ENCODE assay signal across 1 cellular context in genomic region chr5:96048763-96049162, GRCh38.
A peak's percentile ranks its signal among the peaks of the same experiment; 100 is the strongest.
TF ChIP-seq lines count a peak whose summit lies in the region.

No MANE protein-coding gene starts in this region.

TF ChIP-seq in K562, 482 proteins besides CTCF, POLR2A, EP300 and RAD21 (continued from another document):
- TF ChIP-seq ZBTB34 (CRISPR knock-in tag; IDR thresholded peaks at IDR 0.05) (no peak), CCAR2 (IDR thresholded peaks at IDR 0.05; ENCODE audit: low read depth, low read length) (no peak), RBM14 (IDR thresholded peaks at IDR 0.05; ENCODE audit: borderline replicate concordance, insufficient read depth, low read depth, low read length) (no peak), BDP1 (IDR thresholded peaks at IDR 0.05; ENCODE audit: insufficient read depth, insufficient read length) (no peak), EHMT2 (IDR thresholded peaks at IDR 0.05) (peak; percentile 37; the same call in 1 of the 2 replicates), ZNF140 (CRISPR knock-in tag; IDR thresholded peaks at IDR 0.05) (no peak), GTF2F1 (IDR thresholded peaks at IDR 0.05; ENCODE audit: low read depth, low read length) (no peak), UBTF (IDR thresholded peaks at IDR 0.05; ENCODE audit: borderline replicate concordance in 1 of 2, low read depth in 2 of 2, low read length in 2 of 2) (no peak), ARID1B (IDR thresholded peaks at IDR 0.05) (peak; percentile 33; the same call in 1 of the 2 replicates), ZNF551 (CRISPR knock-in tag; IDR thresholded peaks at IDR 0.05) (no peak), CREB3L1 (IDR thresholded peaks at IDR 0.05; ENCODE audit: borderline replicate concordance, low read depth) (no peak), ZNF280A (IDR thresholded peaks at IDR 0.05; ENCODE audit: low read depth, partially characterized antibody) (no peak), TBL1XR1 (IDR thresholded peaks at IDR 0.05; ENCODE audit: low read length in 2 of 2) (no peak), BCOR (IDR thresholded peaks at IDR 0.05) (no peak), CBX3 (IDR thresholded peaks at IDR 0.05; ENCODE audit: borderline replicate concordance in 1 of 2, low read length in 2 of 2) (no peak), CREB3 (tag; conservative IDR thresholded peaks at IDR 0.05; ENCODE audit: low read depth) (no peak), CHCHD3 (CRISPR knock-in tag; IDR thresholded peaks at IDR 0.05) (no peak), FOXJ2 (tag; IDR thresholded peaks at IDR 0.05) (no peak), ZNF512 (tag; IDR thresholded peaks at IDR 0.05) (no peak), TCF3 (CRISPR knock-in tag; IDR thresholded peaks at IDR 0.05) (0 out of 2 replicates have a peak, but pooled peaks have one; percentile 13), ZMIZ1 (IDR thresholded peaks at IDR 0.05; ENCODE audit: low read depth in 2 of 2, low read length in 2 of 2) (no peak), CAMTA2 (CRISPR knock-in tag; conservative IDR thresholded peaks at IDR 0.05) (no peak), L3MBTL2 (IDR thresholded peaks at IDR 0.05) (0 out of 2 replicates have a peak, but pooled peaks have one; percentile 12), ZNF717 (CRISPR knock-in tag; IDR thresholded peaks at IDR 0.05) (no peak), ZNF76 (CRISPR knock-in tag; IDR thresholded peaks at IDR 0.05; ENCODE audit: borderline replicate concordance) (no peak), HDAC2 (IDR thresholded peaks at IDR 0.05) (no peak), SRF (CRISPR knock-in tag; IDR thresholded peaks at IDR 0.05) (no peak), ZFPM2 (CRISPR knock-in tag; IDR thresholded peaks at IDR 0.05) (no peak), ATF3 (IDR thresholded peaks at IDR 0.05) (no peak), ATF3 (CRISPR knock-in tag; conservative IDR thresholded peaks at IDR 0.05) (no peak), PRPF4 (IDR thresholded peaks at IDR 0.05; ENCODE audit: insufficient read depth, low read depth, low read length, poor library complexity, severe bottlenecking) (no peak), IRF1 (CRISPR knock-in tag; IDR thresholded peaks at IDR 0.05; ENCODE audit: borderline replicate concordance) (no peak), NR2C1 (IDR thresholded peaks at IDR 0.05) (no peak), NR2C1 (tag; IDR thresholded peaks at IDR 0.05) (no peak), ZNF277 (CRISPR knock-in tag; IDR thresholded peaks at IDR 0.05; ENCODE audit: borderline replicate concordance) (no peak), ATF2 (CRISPR knock-in tag; IDR thresholded peaks at IDR 0.05) (no peak), ZNF282 (CRISPR knock-in tag; IDR thresholded peaks at IDR 0.05) (no peak), HSF4 (CRISPR knock-in tag; IDR thresholded peaks at IDR 0.05; ENCODE audit: borderline replicate concordance) (no peak), NFRKB (IDR thresholded peaks at IDR 0.05; ENCODE audit: low read depth) (no peak), DLX4 (CRISPR knock-in tag; IDR thresholded peaks at IDR 0.05) (no peak), ZNF707 (CRISPR knock-in tag; conservative IDR thresholded peaks at IDR 0.05) (no peak), CSDE1 (IDR thresholded peaks at IDR 0.05) (no peak), ZNF263 (CRISPR knock-in tag; IDR thresholded peaks at IDR 0.05; ENCODE audit: borderline replicate concordance) (no peak), ZC3H11A (IDR thresholded peaks at IDR 0.05; ENCODE audit: low read depth, low read length) (no peak), TCF7L2 (IDR thresholded peaks at IDR 0.05; ENCODE audit: low read depth, low read length) (no peak), NFATC3 (IDR thresholded peaks at IDR 0.05) (no peak)
